In genomic region chrX:16123222-16123786, GRCh38 we compare ENCODE assay signal across 8 cellular contexts. TPM values are rescaled to one million over a fixed set of nuclear protein-coding genes. Genes with fewer than 3 reads are reported as not detected.
A peak's percentile ranks its signal among the peaks of the same experiment; 100 is the strongest.
DNase-seq lines count a peak whose midpoint lies in the region; ATAC-seq and FAIRE-seq lines count a peak whose summit lies in the region.

GRPR (plus strand) TSS chrX:16123565; CDS start chrX:16123954, 389 bp downstream.

- peak; percentile 61 for FAIRE-seq in colon (lab: Jason Lieb, UNC)

- ATAC-seq in GM18907 (IDR thresholded peaks at IDR 0.05; ENCODE audit: unreplicated experiment) (peak; percentile 66), HG03280 (IDR thresholded peaks at IDR 0.05; ENCODE audit: unreplicated experiment) (peak; percentile 67), left colon (peak; percentile 99)

- intact Hi-C loops in left colon (cut with DNase I, micrococcal nuclease): no loop called here

- DNase-seq in AG08396 (ENCODE audit: low spot score) (peak; percentile 82), NCI-H345 (lab: John Stamatoyannopoulos, UW) (peak; percentile 93), left colon (peak; percentile 71 to 83)
- DNase-seq in activated CD4-positive, CD25-positive, alpha-beta regulatory T cell treated with anti-CD3 and anti-CD28 coated beads, Interleukin-2, amount 50 U/mL, for 16 hours (ENCODE audit: low read depth, low spot score): peak; percentile 1
- peak; percentile 30 to 31 for DNase-seq in stimulated activated CD4-positive, alpha-beta T cell treated with anti-CD3 and anti-CD28 coated beads, Interleukin-4, amount 100 ng/mL, for 4 hours

RNA-seq across cellular contexts. Expression of gene GRPR, which starts in this region (rescaled TPM):
- under 1 TPM; 0.14 to 0.15 TPM for total RNA-seq in left colon

Comparison
In these comparisons a context has a peak if more than half of its experiments do, and no peak if none do; other contexts are left out.
1. Peak in every context shown above with its lines: DNase-seq and ATAC-seq.
2. Peak in DNase-seq and ATAC-seq in left colon; RNA of the gene not detected or under 1 TPM.
3. DNase-seq: peak in every context shown above with its lines; median percentile 93 in NCI-H345; 82 in AG08396; 77 in left colon; 30 in stimulated activated CD4-positive, alpha-beta T cell treated with anti-CD3 and anti-CD28 coated beads, Interleukin-4, amount 100 ng/mL, for 4 hours; 1 in activated CD4-positive, CD25-positive, alpha-beta regulatory T cell treated with anti-CD3 and anti-CD28 coated beads, Interleukin-2, amount 50 U/mL, for 16 hours.